1 cellular context compared by ENCODE assay signal in genomic region chr21:34881894-34882371, GRCh38.
TF ChIP-seq lines count a peak whose summit lies in the region.

No MANE protein-coding gene starts in this region.

TF ChIP-seq in GM23338, 12 proteins besides CTCF, POLR2A, EP300 and RAD21 (continued from another document):
- no peak for TF ChIP-seq ZNF462 (CRISPR knock-in tag; IDR thresholded peaks at IDR 0.05)
- no peak for TF ChIP-seq NANOG (IDR thresholded peaks at IDR 0.05; ENCODE audit: borderline replicate concordance)
- TF ChIP-seq ETS1 (IDR thresholded peaks at IDR 0.05) = no peak
- no peak for TF ChIP-seq EZH2phosphoT487 (IDR thresholded peaks at IDR 0.05; ENCODE audit: unreplicated experiment)
- no peak for TF ChIP-seq REST (IDR thresholded peaks at IDR 0.05; ENCODE audit: unreplicated experiment)
- no peak for TF ChIP-seq STAT1 (IDR thresholded peaks at IDR 0.05; ENCODE audit: unreplicated experiment)
- TF ChIP-seq EZH2 (IDR thresholded peaks at IDR 0.05; ENCODE audit: low read depth, unreplicated experiment) = no peak
